Comparison of ENCODE assay signal across 30 cellular contexts in genomic region chr5:10254686-10255085, GRCh38. TPM values are rescaled to one million over a fixed set of nuclear protein-coding genes. Genes with fewer than 3 reads are reported as not detected.
A peak's percentile ranks its signal among the peaks of the same experiment; 100 is the strongest.
DNase-seq lines count a peak whose midpoint lies in the region; ATAC-seq and TF ChIP-seq lines count a peak whose summit lies in the region.
"Had no signal": no experiment of that assay in that cellular context is flagged by ENCODE, and none has a peak within 500 bp of the region (broad histone marks: within the 10 kb centered on the region; RNA-seq: fewer than 3 reads in every experiment).

No MANE protein-coding gene starts in this region.

- TF ChIP-seq EP300 in esophagus muscularis mucosa (IDR thresholded peaks at IDR 0.05), result no peak

- H3K9me3 ChIP-seq in CD4-positive, alpha-beta T cell (ENCODE audit: control insufficient read depth, low read length), result no peaks in the 10 kb centered on the region
- no peaks in the 10 kb centered on the region for H3K9me3 ChIP-seq in esophagus muscularis mucosa
- H3K9me3 ChIP-seq: BLaER1 treated with 17β-estradiol and CSF1 and Interleukin-3, amounts not matched to agents 10 nM and 100 nM; Caco-2; gastrocnemius medialis; sigmoid colon; SJCRH30; upper lobe of left lung had no signal

- H3K27me3 Mint-ChIP-seq in CD4-positive, alpha-beta T cell, result no peaks in the 10 kb centered on the region
- H3K27me3 Mint-ChIP-seq in activated CD4-positive, alpha-beta memory T cell treated with anti-CD3 and anti-CD28 coated beads, Interleukin-2, amount 10 ng/mL, durations not matched to agents 7 days and 5 days, result no peaks in the 10 kb centered on the region
- H3K27me3 Mint-ChIP-seq: activated CD4-positive, alpha-beta T cell treated with anti-CD3 and anti-CD28 coated beads, Interleukin-2, amount 10 ng/mL, durations not matched to agents 7 days and 5 days had no signal

- no peaks in the 10 kb centered on the region for H3K27me3 ChIP-seq in CD4-positive, alpha-beta T cell (ENCODE audit: control insufficient read depth, insufficient read depth, low read length)
- H3K27me3 ChIP-seq in esophagus muscularis mucosa, result no peaks in the 10 kb centered on the region
- H3K27me3 ChIP-seq: BLaER1 treated with 17β-estradiol and CSF1 and Interleukin-3, amounts not matched to agents 10 nM and 100 nM; gastrocnemius medialis; sigmoid colon; SJCRH30; upper lobe of left lung had no signal

- peaks cover 49% of the 10 kb centered on the region for H3K4me1 Mint-ChIP-seq in CD4-positive, alpha-beta T cell (ENCODE audit: low read depth)
- peaks cover 65% of the 10 kb centered on the region for H3K4me1 Mint-ChIP-seq in activated CD4-positive, alpha-beta memory T cell treated with anti-CD3 and anti-CD28 coated beads, Interleukin-2, amount 10 ng/mL, durations not matched to agents 7 days and 5 days

- TF ChIP-seq POLR2A in esophagus muscularis mucosa (IDR thresholded peaks at IDR 0.05; ENCODE audit: low read depth), result no peak

- CTCF ChIA-PET in CD4-positive, alpha-beta T cell (lab: Charles Lee), result no interaction called here
- CTCF ChIA-PET in activated CD4-positive, alpha-beta memory T cell treated with anti-CD3 and anti-CD28 coated beads, Interleukin-2, amount 10 ng/mL, durations not matched to agents 7 days and 5 days (lab: Charles Lee), result no interaction called here

- WGBS in esophagus muscularis mucosa, result 66% methylated on average over 2 of the region's 2 CpGs

- H3K27ac ChIP-seq in CD4-positive, alpha-beta T cell (ENCODE audit: low read depth, low read length), result no peak overlapping the region
- no peak overlapping the region for H3K27ac ChIP-seq in esophagus muscularis mucosa (replicated peaks in 1 of 4)
- H3K27ac ChIP-seq: BLaER1 treated with 17β-estradiol and CSF1 and Interleukin-3, amounts not matched to agents 10 nM and 100 nM; gastrocnemius medialis; GM23248; sigmoid colon; SJCRH30; upper lobe of left lung; WERI-Rb-1 had no signal

- peaks cover 14 to 36% (median 30%) of the 10 kb centered on the region in 4 donors for H3K4me1 ChIP-seq in esophagus muscularis mucosa
- H3K4me1 ChIP-seq: SJCRH30 had no signal

- H3K9me3 Mint-ChIP-seq in CD4-positive, alpha-beta T cell, result no peaks in the 10 kb centered on the region
- no peaks in the 10 kb centered on the region for H3K9me3 Mint-ChIP-seq in activated CD4-positive, alpha-beta memory T cell treated with anti-CD3 and anti-CD28 coated beads, Interleukin-2, amount 10 ng/mL, durations not matched to agents 7 days and 5 days
- H3K9me3 Mint-ChIP-seq: activated CD4-positive, alpha-beta T cell treated with anti-CD3 and anti-CD28 coated beads, Interleukin-2, amount 10 ng/mL, durations not matched to agents 7 days and 5 days; natural killer cell had no signal

- H3K36me3 ChIP-seq in esophagus muscularis mucosa, result peaks cover 43 to 63% (median 57%) of the 10 kb centered on the region in 4 donors

- no peak for ATAC-seq in CD4-positive, alpha-beta T cell (ENCODE audit: poor library complexity)
- ATAC-seq in left ventricle myocardium superior (no peak), GM21515 (IDR thresholded peaks at IDR 0.05; ENCODE audit: unreplicated experiment) (no peak)
- ATAC-seq: gastrocnemius medialis, natural killer cell had no signal

- POLR2A ChIA-PET in CD4-positive, alpha-beta T cell (lab: Charles Lee), result no interaction called here
- POLR2A ChIA-PET in activated CD4-positive, alpha-beta memory T cell treated with anti-CD3 and anti-CD28 coated beads, Interleukin-2, amount 10 ng/mL, durations not matched to agents 7 days and 5 days (lab: Charles Lee), result interaction anchor here (0.9 kb wide), 1 partner anchor 11 kb away, joined by 4 read pairs; no protein-coding TSS in a partner anchor

- intact Hi-C loops in CD4-positive, alpha-beta T cell (cut with DNase I, micrococcal nuclease), result no loop called here
- intact Hi-C loops in esophagus muscularis mucosa (cut with DNase I), result loop anchor here (5.0 kb wide), 1 partner anchor 103 kb away; no protein-coding TSS in a partner anchor
- intact Hi-C loops in left ventricle myocardium superior (cut with micrococcal nuclease), result no loop called here

- no peak overlapping the region for H3K4me3 ChIP-seq in esophagus muscularis mucosa
- H3K4me3 ChIP-seq: BLaER1 treated with 17β-estradiol and CSF1 and Interleukin-3, amounts not matched to agents 10 nM and 100 nM; gastrocnemius medialis; GM23248; lung; sigmoid colon; SJCRH30; upper lobe of left lung had no signal

- H3K27ac Mint-ChIP-seq in CD4-positive, alpha-beta T cell, result no peak overlapping the region
- H3K27ac Mint-ChIP-seq in activated CD4-positive, alpha-beta memory T cell treated with anti-CD3 and anti-CD28 coated beads, Interleukin-2, amount 10 ng/mL, durations not matched to agents 7 days and 5 days, result peak overlapping the region; percentile 37
- H3K27ac Mint-ChIP-seq: activated CD4-positive, alpha-beta T cell treated with anti-CD3 and anti-CD28 coated beads, Interleukin-2, amount 10 ng/mL, durations not matched to agents 7 days and 5 days; natural killer cell had no signal

- no peak for TF ChIP-seq CTCF in CD4-positive, alpha-beta T cell (IDR thresholded peaks at IDR 0.05)
- TF ChIP-seq CTCF in esophagus muscularis mucosa (IDR thresholded peaks at IDR 0.05), result no peak

- peak overlapping the region; percentile 14 for H3K4me3 Mint-ChIP-seq in CD4-positive, alpha-beta T cell
- H3K4me3 Mint-ChIP-seq in activated CD4-positive, alpha-beta memory T cell treated with anti-CD3 and anti-CD28 coated beads, Interleukin-2, amount 10 ng/mL, durations not matched to agents 7 days and 5 days, result no peak overlapping the region
- H3K4me3 Mint-ChIP-seq: activated CD4-positive, alpha-beta T cell treated with anti-CD3 and anti-CD28 coated beads, Interleukin-2, amount 10 ng/mL, durations not matched to agents 7 days and 5 days; natural killer cell had no signal

- peaks cover 87% of the 10 kb centered on the region for H3K36me3 Mint-ChIP-seq in CD4-positive, alpha-beta T cell (ENCODE audit: low read depth)
- peaks cover 77% of the 10 kb centered on the region for H3K36me3 Mint-ChIP-seq in activated CD4-positive, alpha-beta memory T cell treated with anti-CD3 and anti-CD28 coated beads, Interleukin-2, amount 10 ng/mL, durations not matched to agents 7 days and 5 days (ENCODE audit: low read depth)

- DNase-seq in CD4-positive, alpha-beta T cell, result no peak
- peak; percentile 33 for DNase-seq in EH (ENCODE audit: low read depth)
- no peak for DNase-seq in activated CD4-positive, alpha-beta memory T cell treated with anti-CD3 and anti-CD28 coated beads, Interleukin-2, amount 10 ng/mL, durations not matched to agents 7 days and 5 days
- peak; percentile 4 for DNase-seq in esophagus muscularis mucosa (ENCODE audit: extremely low spot score)
- no peak for DNase-seq in left ventricle myocardium superior
- DNase-seq in stimulated activated CD4-positive, alpha-beta T cell treated with anti-CD3 and anti-CD28 coated beads, Interleukin-1b, Interleukin-23, amount 100 ng/mL, for 48 hours, result no peak
- DNase-seq: activated CD4-positive, alpha-beta T cell treated with anti-CD3 and anti-CD28 coated beads, Interleukin-2, amount 10 ng/mL, durations not matched to agents 7 days and 5 days; activated CD8-positive, alpha-beta memory T cell treated with anti-CD3 and anti-CD28 coated beads, Interleukin-2, amount 50 U/mL, for 4 hours; activated effector memory CD4-positive, alpha-beta T cell treated with Interleukin-2 at 50 U/mL for 16 hours; Caco-2; cerebellar nuclear complex; DMS53; gastrocnemius medialis; GM23248; KBM-7; natural killer cell; NCI-H1105 treated with DMSO at 0.1 percent for 48 hours; NCI-H187 treated with DMSO at 0.1 percent for 48 hours; NCI-H2171; NCI-H510A; RPMI8226; sigmoid colon; SJCRH30; stimulated activated CD4-positive, alpha-beta T cell treated with anti-CD3 and anti-CD28 coated beads, Interleukin-4, amount 100 ng/mL, for 4 hours; T1000; upper lobe of left lung; WERI-Rb-1 had no signal

RNA-seq across cellular contexts. Expression of gene CCT5, which starts 4.6 kb away (rescaled TPM):
- total RNA-seq in CD4-positive, alpha-beta T cell, result 10 to 100 TPM; 27.4 to 32.0 TPM
- total RNA-seq in activated CD4-positive, alpha-beta memory T cell treated with anti-CD3 and anti-CD28 coated beads, Interleukin-2, amount 10 ng/mL, durations not matched to agents 7 days and 5 days, result 100 to 1,000 TPM; 220 to 223 TPM
- 100 to 1,000 TPM; 100 to 165 (median 142) TPM for total RNA-seq in esophagus muscularis mucosa
- 95.8 TPM for total RNA-seq in left ventricle myocardium superior

RNA-seq across cellular contexts. Expression of gene ATPSCKMT, which starts 5.0 kb away (rescaled TPM):
- 1 to 10 TPM; 2.6 to 3.2 TPM for total RNA-seq in CD4-positive, alpha-beta T cell
- total RNA-seq in activated CD4-positive, alpha-beta memory T cell treated with anti-CD3 and anti-CD28 coated beads, Interleukin-2, amount 10 ng/mL, durations not matched to agents 7 days and 5 days, result 10 to 100 TPM; 14.6 to 15.5 TPM
- total RNA-seq in esophagus muscularis mucosa (10 to 100 TPM in 2 of 4 donors, 1 to 10 TPM in 2; 7.6 to 18.4 (median 10.2) TPM), left ventricle myocardium superior (19.6 TPM)

RNA-seq across cellular contexts. Expression of gene CMBL, which starts 53.0 kb away (rescaled TPM):
- total RNA-seq in CD4-positive, alpha-beta T cell, result under 1 TPM in 1 of 2 experiments, not detected in 1; 0.36 TPM
- 1 to 10 TPM; 1.7 to 2.0 TPM for total RNA-seq in activated CD4-positive, alpha-beta memory T cell treated with anti-CD3 and anti-CD28 coated beads, Interleukin-2, amount 10 ng/mL, durations not matched to agents 7 days and 5 days
- total RNA-seq in esophagus muscularis mucosa, result 1 to 10 TPM; 3.8 to 7.8 (median 5.1) TPM
- 48.6 TPM for total RNA-seq in left ventricle myocardium superior
- total RNA-seq: SJCRH30 had no signal

Comparison
In these comparisons a context has a peak if more than half of its experiments do, and no peak if none do; other contexts are left out.
1. DNase-seq: peak in EH (single experiment) and esophagus muscularis mucosa (single experiment); none in CD4-positive, alpha-beta T cell (0 of 10), activated CD4-positive, alpha-beta memory T cell treated with anti-CD3 and anti-CD28 coated beads, Interleukin-2, amount 10 ng/mL, durations not matched to agents 7 days and 5 days (single experiment), left ventricle myocardium superior (single experiment) and stimulated activated CD4-positive, alpha-beta T cell treated with anti-CD3 and anti-CD28 coated beads, Interleukin-1b, Interleukin-23, amount 100 ng/mL, for 48 hours (single experiment).